Comparison of ENCODE assay signal across 8 cellular contexts in genomic region chr3:57756022-57756527, GRCh38. TPM values are rescaled to one million over a fixed set of nuclear protein-coding genes. Genes with fewer than 3 reads are reported as not detected.
DNase-seq lines count a peak whose midpoint lies in the region; ATAC-seq and TF ChIP-seq lines count a peak whose summit lies in the region.

TSS of gene SLMAP (plus strand) at chr3:57756309. CDS start at chr3:57757652, 1,343 bp downstream.

- H3K18ac ChIP-seq in IMR-90 (ENCODE audit: low read depth, low read length): peak within 1 kb of the TSS; percentile 52

- no peaks in the 10 kb centered on the region for H3K27me3 ChIP-seq in IMR-90 (ENCODE audit: control insufficient read depth, insufficient read depth, low read length)

- in situ Hi-C loops in IMR-90 (cut with MboI; ENCODE audit: low sequenced_read_pairs): no loop called here

- peak; percentile 97 for DNase-seq in DMS 273 (lab: John Stamatoyannopoulos, UW; ENCODE audit: unreplicated experiment)
- peak; percentile 96 for DNase-seq in IMR-90
- peak; percentile 98 for DNase-seq in OCI-M1 (lab: John Stamatoyannopoulos, UW)
- peak; percentile 95 for DNase-seq in activated T-cell treated with anti-CD3 and anti-CD28 coated beads for 24 hours (ENCODE audit: low read depth)
- peak; percentile 87 for DNase-seq in epidermal melanocyte (ENCODE audit: insufficient read length, low spot score)
- peak; percentile 98 for DNase-seq in middle frontal gyrus (ENCODE audit: extremely low spot score, low spot score)
- DNase-seq in stimulated activated CD8-positive, alpha-beta memory T cell treated with anti-CD3 and anti-CD28 coated beads, Interleukin-2, amount 100 ng/mL, for 48 hours (ENCODE audit: low read depth in 2 of 2): peak; percentile 89 to 92

- CTCF ChIA-PET in IMR-90 (lab: Yijun Ruan, JAX): interaction anchor here (0.7 to 1.0 kb wide), 2 partner anchors 10 to 541 kb away, joined by 3 read pairs; no protein-coding TSS in a partner anchor

- H4K20me1 ChIP-seq in IMR-90 (ENCODE audit: insufficient read depth, low read length): peaks cover 35% of the 10 kb centered on the region

- peak within 1 kb of the TSS; percentile 40 to 95 for H4K8ac ChIP-seq in IMR-90 (ENCODE audit: low read depth in 2 of 2, low read length in 2 of 2)

- peak within 1 kb of the TSS; percentile 84 for H3K4me3 ChIP-seq in IMR-90 (ENCODE audit: insufficient read depth, low read depth, low read length)

- BruUV-seq in IMR-90 (replicated peaks; lab: Mats Ljungman, UMichigan): no TSS peak

- H3K36me3 ChIP-seq in IMR-90 (ENCODE audit: control insufficient read depth, insufficient read depth, low read length): peaks cover 4% of the 10 kb centered on the region; the same call in 1 of the 2 replicates

- peak within 1 kb of the TSS; percentile 95 for H3K4me2 ChIP-seq in IMR-90 (ENCODE audit: low read depth, low read length)

- ATAC-seq in GM21528 (IDR thresholded peaks at IDR 0.05; ENCODE audit: low FRiP score, unreplicated experiment): peak; percentile 92
- ATAC-seq in IMR-90 (ENCODE audit: low read depth): peak; percentile 95

- H3K27ac ChIP-seq in IMR-90 (ENCODE audit: insufficient read depth, low read length): peak within 1 kb of the TSS; percentile 88

- no peaks in the 10 kb centered on the region for H3K9me3 ChIP-seq in IMR-90 (ENCODE audit: control insufficient read depth, insufficient read depth, low read length)

- TF ChIP-seq CTCF in IMR-90 (conservative IDR thresholded peaks at IDR 0.05; ENCODE audit: low read depth, low read length): no peak

- peak within 1 kb of the TSS; percentile 81 for H3K4ac ChIP-seq in IMR-90 (ENCODE audit: low read depth, low read length)

- intact Hi-C loops in IMR-90 (cut with micrococcal nuclease): loop anchor here (2.0 to 5.0 kb wide), 4 partner anchors 46 to 159 kb away; partner anchors contain the start of gene ARF4

- H2BK5ac ChIP-seq in IMR-90 (ENCODE audit: low read depth, low read length, poor library complexity, severe bottlenecking): peak within 1 kb of the TSS; percentile 87

- H2BK120ac ChIP-seq in IMR-90 (ENCODE audit: low read depth, low read length): peak within 1 kb of the TSS; percentile 66

- peaks cover 3 to 36% of the 10 kb centered on the region in 2 experiments for H3K79me1 ChIP-seq in IMR-90 (ENCODE audit: low read depth in 1 of 2, low read length in 2 of 2)

- H3K14ac ChIP-seq in IMR-90 (replicated peaks; ENCODE audit: low read depth, low read length): peak within 1 kb of the TSS; percentile 83

- peak within 1 kb of the TSS; percentile 7; the same call in 1 of the 2 replicates for H2AK5ac ChIP-seq in IMR-90 (ENCODE audit: low read depth, low read length)

- peak within 1 kb of the TSS; percentile 35; the same call in 1 of the 2 replicates for H2BK20ac ChIP-seq in IMR-90 (ENCODE audit: low read depth, low read length)

- H3K56ac ChIP-seq in IMR-90 (ENCODE audit: extremely low read depth, insufficient read depth, low read length): peak within 1 kb of the TSS; percentile 97

- peak within 1 kb of the TSS; percentile 91 for H2AK9ac ChIP-seq in IMR-90 (replicated peaks; ENCODE audit: low read depth, low read length, poor library complexity)

- TF ChIP-seq POLR2A in IMR-90 (IDR thresholded peaks at IDR 0.05; ENCODE audit: low read depth, low read length): peak; percentile 68; the same call in 1 of the 2 replicates

- peak within 1 kb of the TSS; percentile 78; the same call in 1 of the 2 replicates for H3K23ac ChIP-seq in IMR-90 (ENCODE audit: low read depth, low read length)

- 0 out of 3 replicates have a peak within 1 kb of the TSS, but pooled peaks have one; percentile 12 for H2BK15ac ChIP-seq in IMR-90 (ENCODE audit: low read depth, low read length)

- peaks cover 4% of the 10 kb centered on the region for H3K4me1 ChIP-seq in IMR-90 (ENCODE audit: control insufficient read depth, insufficient read depth, low read length)

- dilution Hi-C loops in IMR-90 (cut with HindIII; ENCODE audit: low sequenced_read_pairs, unreplicated experiment): no loop called here

- no peak for TF ChIP-seq RAD21 in IMR-90 (IDR thresholded peaks at IDR 0.05; ENCODE audit: low read length)

- H3K9ac ChIP-seq in IMR-90 (ENCODE audit: low read depth, low read length): peak within 1 kb of the TSS; percentile 77

- WGBS in IMR-90 (ENCODE audit: extremely low coverage in 2 of 2, insufficient read length in 1 of 2), 2 experiments: 0% methylated on average over 17 of the region's 41 CpGs; no CpG with 5 or more reads in 1 of the 2 experiments

- peak within 1 kb of the TSS; percentile 29 for H4K5ac ChIP-seq in IMR-90 (ENCODE audit: low read depth, low read length)

- H4K91ac ChIP-seq in IMR-90 (ENCODE audit: insufficient read depth, low read depth, low read length): peak within 1 kb of the TSS; percentile 53

- H2AFZ ChIP-seq in IMR-90 (replicated peaks; ENCODE audit: low read length, poor library complexity): peak within 1 kb of the TSS; percentile 90

- H3K9me1 ChIP-seq in IMR-90 (ENCODE audit: insufficient read depth, low read length): peaks cover 7% of the 10 kb centered on the region; the same call in 1 of the 2 replicates

- POLR2A ChIA-PET in IMR-90 (lab: Charles Lee; ENCODE audit: unreplicated experiment): no interaction called here

TF ChIP-seq in IMR-90, 13 proteins besides CTCF, POLR2A, EP300 and RAD21:
- no peak for TF ChIP-seq MXI1 (IDR thresholded peaks at IDR 0.05; ENCODE audit: borderline replicate concordance, low read depth, low read length)
- peak; percentile 78; the same call in 1 of the 2 replicates for TF ChIP-seq MAZ (IDR thresholded peaks at IDR 0.05; ENCODE audit: borderline replicate concordance, low read depth, low read length)
- TF ChIP-seq SMC3 (IDR thresholded peaks at IDR 0.05; ENCODE audit: low read depth, low read length): no peak
- no peak for TF ChIP-seq ELK1 (IDR thresholded peaks at IDR 0.05; ENCODE audit: borderline replicate concordance, low read depth, low read length)
- TF ChIP-seq USF2 (IDR thresholded peaks at IDR 0.05; ENCODE audit: low read depth, low read length): peak; percentile 96
- TF ChIP-seq MAFK (IDR thresholded peaks at IDR 0.05; ENCODE audit: low read depth, low read length): no peak
- TF ChIP-seq NFE2L2 (IDR thresholded peaks at IDR 0.05; ENCODE audit: low read depth, low read length): no peak
- TF ChIP-seq BHLHE40 (IDR thresholded peaks at IDR 0.05; ENCODE audit: low read depth, low read length): peak; percentile 94
- TF ChIP-seq FOS (IDR thresholded peaks at IDR 0.05; ENCODE audit: low read depth, low read length): no peak
- no peak for TF ChIP-seq RCOR1 (IDR thresholded peaks at IDR 0.05; ENCODE audit: insufficient replicate concordance, low read length)

RNA-seq across cellular contexts. Expression of gene SLMAP, which starts in this region (rescaled TPM):
- 26.5 and 32.2 TPM in 2 replicates for total RNA-seq in IMR-90 (2012; rRNA removed)
- 14.1 and 15.5 TPM in 2 replicates for polyA plus RNA-seq in IMR-90 (2012; rRNA removed)
- polyA plus RNA-seq in IMR-90 (2012; cell fraction: cytosol; rRNA removed): 5.0 and 19.4 TPM in 2 replicates
- 10.6 and 24.7 TPM in 2 replicates for polyA plus RNA-seq in IMR-90 (2012; cell fraction: nucleus; rRNA removed; ENCODE audit: low replicate concordance)

Comparison
In these comparisons a context has a peak if more than half of its experiments do, and no peak if none do; other contexts are left out.
1. Peak in every context shown above with its lines: DNase-seq, ATAC-seq, H3K4me3 ChIP-seq and H3K27ac ChIP-seq.